8 cellular contexts compared by ENCODE assay signal in genomic region chr1:150161747-150162581, GRCh38. TPM values are rescaled to one million over a fixed set of nuclear protein-coding genes. Genes with fewer than 3 reads are reported as not detected.
DNase-seq lines count a peak whose midpoint lies in the region; ATAC-seq, FAIRE-seq and TF ChIP-seq lines count a peak whose summit lies in the region.

No MANE protein-coding gene starts in this region.

- peaks cover 0 to 1% of the 10 kb centered on the region in 2 donors for H3K27me3 Mint-ChIP-seq in CD8-positive, alpha-beta memory T cell

- DNase-seq in CD8-positive, alpha-beta memory T cell, result no peak
- DNase-seq in HT1080 (ENCODE audit: low read depth), result peak; percentile 34
- no peak for DNase-seq in GM12878 (ENCODE audit: low read depth, low spot score)
- DNase-seq in NCI-H524 treated with DMSO at 0.1 percent for 48 hours (lab: John Stamatoyannopoulos, UW), result no peak
- DNase-seq in KBM-7, result no peak

- ATAC-seq in GM12878 (peak; percentile 12), GM19328 (IDR thresholded peaks at IDR 0.05; ENCODE audit: unreplicated experiment) (no peak), HG03460 (IDR thresholded peaks at IDR 0.05; ENCODE audit: unreplicated experiment) (no peak)

- H3K4me2 ChIP-seq in GM12878 (ENCODE audit: control insufficient read depth, insufficient read depth), result peak overlapping the region; percentile 94

- TF ChIP-seq EP300 in GM12878 (IDR thresholded peaks at IDR 0.05; ENCODE audit: borderline replicate concordance in 1 of 2, control insufficient read depth in 1 of 2, low read depth in 2 of 2, low read length in 2 of 2), result no peak

- peaks cover 9% of the 10 kb centered on the region for H3K36me3 ChIP-seq in CD8-positive, alpha-beta memory T cell (ENCODE audit: insufficient read depth, low read length)
- H3K36me3 ChIP-seq in GM12878 (ENCODE audit: control insufficient read depth in 2 of 2, insufficient read depth in 2 of 2, low read length in 1 of 2), result peaks cover 2 to 16% of the 10 kb centered on the region in 2 experiments
- H3K36me3 ChIP-seq in mesodermal cell (ENCODE audit: control insufficient read depth, insufficient read depth, low read length), result peaks cover 39% of the 10 kb centered on the region

- H3K79me2 ChIP-seq in GM12878 (ENCODE audit: control insufficient read depth, insufficient read depth, low read length), result peaks cover 40% of the 10 kb centered on the region

- FAIRE-seq in GM12878 (lab: Jason Lieb, UNC), result no peak

- TF ChIP-seq RAD21 in GM12878 (IDR thresholded peaks at IDR 0.05; ENCODE audit: insufficient read depth, low read depth, low read length), result no peak

- H3K4me3 Mint-ChIP-seq in CD8-positive, alpha-beta memory T cell, result peak overlapping the region in 1 of 7 donors; percentile 0

- H4K20me1 ChIP-seq in GM12878 (ENCODE audit: control insufficient read depth, insufficient read depth), result no peaks in the 10 kb centered on the region

- BruUV-seq in GM12878 (replicated peaks; lab: Mats Ljungman, UMichigan), result no TSS peak

- 27% methylated on average over 8 of the region's 9 CpGs for WGBS in GM12878 (ENCODE audit: insufficient coverage, insufficient replicate concordance, low lambda C conversion rate, missing lambda C conversion rate)
- 78 to 80% methylated on average over 4 to 9 of the region's 9 CpGs for WGBS in mesodermal cell (ENCODE audit: insufficient coverage in 2 of 2), 2 experiments

- SMC1A ChIA-PET in GM12878 (lab: Charles Lee; ENCODE audit: uncharacterized antibody, unreplicated experiment), result interaction anchor here (0.9 to 15.5 kb wide), 16 partner anchors 11 to 313 kb away, joined by 3 to 338 read pairs (median 5); partner anchors contain the start of genes PLEKHO1 and VPS45

- TF ChIP-seq POLR2A in GM12878 (IDR thresholded peaks at IDR 0.05; ENCODE audit: low read depth, low read length), result 0 out of 2 replicates have a peak, but pooled peaks have one; percentile 29

- no peaks in the 10 kb centered on the region for H3K27me3 ChIP-seq in CD8-positive, alpha-beta memory T cell (ENCODE audit: insufficient read depth, low read length, poor library complexity, severe bottlenecking)
- H3K27me3 ChIP-seq in GM12878 (replicated peaks in 1 of 2; ENCODE audit: control insufficient read depth in 2 of 2, insufficient read depth in 2 of 2, low read length in 1 of 2), result no peaks in the 10 kb centered on the region

- peak overlapping the region in 5 of 8 donors; percentile 57 to 87 (median 64) for H3K27ac Mint-ChIP-seq in CD8-positive, alpha-beta memory T cell

- H3K36me3 Mint-ChIP-seq in CD8-positive, alpha-beta memory T cell, result peaks cover 6 to 32% (median 7%) of the 10 kb centered on the region in 3 donors

- RAD21 ChIA-PET in GM12878 (lab: Charles Lee; ENCODE audit: unreplicated experiment), result interaction anchor here (0.5 to 15.1 kb wide), 11 partner anchors 10 to 921 kb away, joined by 3 to 287 read pairs (median 5); partner anchors contain the start of gene PLEKHO1

- H3K9me3 ChIP-seq in CD8-positive, alpha-beta memory T cell (ENCODE audit: low read length), result no peaks in the 10 kb centered on the region
- H3K9me3 ChIP-seq in GM12878 (replicated peaks; ENCODE audit: control insufficient read depth, insufficient read depth, low read length), result no peaks in the 10 kb centered on the region
- no peaks in the 10 kb centered on the region for H3K9me3 ChIP-seq in mesodermal cell (ENCODE audit: control insufficient read depth, low read length)

- H3K9me3 Mint-ChIP-seq in CD8-positive, alpha-beta memory T cell, result no peaks in the 10 kb centered on the region

- CTCF ChIA-PET in CD8-positive, alpha-beta memory T cell (lab: Charles Lee), result interaction anchor here (1.1 to 14.9 kb wide), 10 partner anchors 10 to 200 kb away, joined by 3 to 150 read pairs (median 5); partner anchors contain the start of genes PLEKHO1 and VPS45
- CTCF ChIA-PET in GM12878 (lab: Yijun Ruan, JAX), result interaction anchor here (0.6 to 19.2 kb wide), 11 partner anchors 9 to 200 kb away, joined by 3 to 577 read pairs (median 6); partner anchors contain the start of genes PLEKHO1 and VPS45

- in situ Hi-C loops in GM12878 (cut with MboI) (no loop called here), KBM-7 (cut with MboI; ENCODE audit: low pct_unique_long_range_greater_than_20kb, low sequenced_read_pairs) (no loop called here)

- H2AFZ ChIP-seq in GM12878 (ENCODE audit: control insufficient read depth, low read depth, low read length), result no peak overlapping the region; the same call in 1 of the 2 replicates

- POLR2A ChIA-PET in CD8-positive, alpha-beta memory T cell (lab: Charles Lee), result interaction anchor here (0.5 to 1.3 kb wide), 6 partner anchors 9 to 166 kb away, joined by 3 to 6 read pairs (median 4); partner anchors contain the start of gene PLEKHO1
- POLR2A ChIA-PET in GM12878 (lab: Charles Lee), result interaction anchor here (0.8 to 8.9 kb wide), 13 partner anchors 11 to 318 kb away, joined by 3 to 120 read pairs (median 4); partner anchors contain the start of genes ANP32E, PLEKHO1 and VPS45

- intact Hi-C loops in GM12878 (cut with micrococcal nuclease; ENCODE audit: unreplicated experiment), result loop anchor here (2.0 kb wide), 1 partner anchor 95 kb away; the partner anchor contains the start of gene VPS45

- peaks cover 28 to 61% (median 45%) of the 10 kb centered on the region in 3 donors for H3K4me1 Mint-ChIP-seq in CD8-positive, alpha-beta memory T cell

- H3K4me3 ChIP-seq in CD8-positive, alpha-beta memory T cell (ENCODE audit: low read length), result no peak overlapping the region
- H3K4me3 ChIP-seq in GM12878 (peak overlapping the region; percentile 56), mesodermal cell (ENCODE audit: extremely low read depth, insufficient read depth, low read length, poor library complexity, severe bottlenecking) (peak overlapping the region; percentile 11)

- H3K4me1 ChIP-seq in CD8-positive, alpha-beta memory T cell (ENCODE audit: insufficient read depth, low read length), result peaks cover 42% of the 10 kb centered on the region
- H3K4me1 ChIP-seq in GM12878 (ENCODE audit: control insufficient read depth, insufficient read depth, low read length), result peaks cover 80% of the 10 kb centered on the region
- H3K4me1 ChIP-seq in mesodermal cell (ENCODE audit: control insufficient read depth, insufficient read depth, low read length, poor library complexity, severe bottlenecking), result peaks cover 41% of the 10 kb centered on the region

- peak; percentile 30 to 41 (median 33); a peak in 4 of 6 replicates for TF ChIP-seq CTCF in GM12878 (IDR thresholded peaks at IDR 0.05 in 2 of 3, conservative IDR thresholded peaks at IDR 0.05 in 1 of 3; ENCODE audit: control insufficient read depth in 2 of 3, extremely low read depth in 1 of 3, insufficient read depth in 1 of 3, low read depth in 3 of 3, low read length in 3 of 3)

- H3K27ac ChIP-seq in CD8-positive, alpha-beta memory T cell (ENCODE audit: low read depth, low read length), result peak overlapping the region; percentile 85
- peak overlapping the region; percentile 100 for H3K27ac ChIP-seq in GM12878 (ENCODE audit: control insufficient read depth, insufficient read depth)
- H3K27ac ChIP-seq in mesodermal cell (ENCODE audit: low read depth, low read length, severe bottlenecking), result peak overlapping the region; percentile 95

- H3K9ac ChIP-seq in GM12878 (ENCODE audit: control insufficient read depth, insufficient read depth, low read length), result peak overlapping the region; percentile 94

TF ChIP-seq in GM12878, 131 proteins besides CTCF, POLR2A, EP300 and RAD21 (continues in another document):
- peak; percentile 3 for TF ChIP-seq DPF2 (IDR thresholded peaks at IDR 0.05)
- no peak for TF ChIP-seq SREBF2 (IDR thresholded peaks at IDR 0.05; ENCODE audit: low read length)
- no peak; the same call in 1 of the 2 replicates for TF ChIP-seq POLR2AphosphoS2 (IDR thresholded peaks at IDR 0.05; ENCODE audit: low read depth, low read length)
- TF ChIP-seq JUND (IDR thresholded peaks at IDR 0.05; ENCODE audit: low read depth, low read length), result no peak
- TF ChIP-seq CBFB (IDR thresholded peaks at IDR 0.05; ENCODE audit: low read depth), result no peak
- peak; percentile 80 for TF ChIP-seq POLR2AphosphoS5 (IDR thresholded peaks at IDR 0.05; ENCODE audit: low read length)
- TF ChIP-seq, protein P1, sequence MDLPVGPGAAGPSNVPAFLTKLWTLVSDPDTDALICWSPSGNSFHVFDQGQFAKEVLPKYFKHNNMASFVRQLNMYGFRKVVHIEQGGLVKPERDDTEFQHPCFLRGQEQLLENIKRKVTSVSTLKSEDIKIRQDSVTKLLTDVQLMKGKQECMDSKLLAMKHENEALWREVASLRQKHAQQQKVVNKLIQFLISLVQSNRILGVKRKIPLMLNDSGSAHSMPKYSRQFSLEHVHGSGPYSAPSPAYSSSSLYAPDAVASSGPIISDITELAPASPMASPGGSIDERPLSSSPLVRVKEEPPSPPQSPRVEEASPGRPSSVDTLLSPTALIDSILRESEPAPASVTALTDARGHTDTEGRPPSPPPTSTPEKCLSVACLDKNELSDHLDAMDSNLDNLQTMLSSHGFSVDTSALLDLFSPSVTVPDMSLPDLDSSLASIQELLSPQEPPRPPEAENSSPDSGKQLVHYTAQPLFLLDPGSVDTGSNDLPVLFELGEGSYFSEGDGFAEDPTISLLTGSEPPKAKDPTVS (IDR thresholded peaks at IDR 0.05; ENCODE audit: low read depth, low read length), result no peak

RNA-seq across cellular contexts. Expression of gene PLEKHO1, which starts 12.2 kb away (rescaled TPM):
- total RNA-seq in CD8-positive, alpha-beta memory T cell, result 10 to 100 TPM; 44.9 to 47.2 TPM
- polyA plus RNA-seq in CD8-positive, alpha-beta memory T cell, result 47.3 TPM
- 45.1 and 50.1 TPM in 2 replicates for total RNA-seq in HT1080 (2014; rRNA removed; shearing (Covaris generic))
- polyA plus RNA-seq in HT1080 (2015; cell fraction: cytosol; rRNA removed), result 23.4 and 26.7 TPM in 2 replicates
- polyA plus RNA-seq in HT1080 (2015; cell fraction: nucleus; rRNA removed), result 26.2 and 28.5 TPM in 2 replicates
- 74.2 and 90.2 TPM in 2 replicates for total RNA-seq in GM12878 (2013; cell fraction: nucleolus; rRNA removed)
- total RNA-seq in GM12878 (2014; rRNA removed) (183 and 184 TPM in 2 replicates), GM12878 (2014; rRNA removed; fragmentation: Illumina TruSeq; extraction: Trizol) (87.7 and 91.4 TPM in 2 replicates), GM12878 (2021) (134 and 146 TPM in 2 replicates)
- polyA plus RNA-seq in GM12878 (2011; ENCODE audit: low read depth), result 48.7 TPM
- polyA plus RNA-seq in GM12878 (2011; rRNA removed) (56.6 and 73.8 TPM in 2 replicates), GM12878 (2014; fragmentation: Illumina TruSeq; extraction: Trizol) (108 and 113 TPM in 2 replicates), GM12878 (2014; fragmentation: Nextera tagmentation; extraction: Ambion mirVana) (10 to 100 TPM in 1 of 2 experiments, 1 to 10 TPM in 1; 5.3 to 12.9 TPM), GM12878 (2014; rRNA removed) (143 and 184 TPM in 2 replicates), GM12878 (2016; fragmentation: Nextera tagmentation; extraction: Ambion mirVana) (10 to 100 TPM; 36.9 to 86.3 TPM)
- 66.4 and 101 TPM in 2 replicates for polyA plus RNA-seq in GM12878 (2011; cell fraction: cytosol; rRNA removed)
- 85.4 and 100 TPM in 2 replicates for polyA plus RNA-seq in GM12878 (2011; cell fraction: nucleus; rRNA removed)
- 65.1 and 81.8 TPM in 2 replicates for polyA plus RNA-seq in GM12878 (2012)
- 32.6 and 50.0 TPM in 2 replicates for polyA minus RNA-seq in GM12878 (2011; rRNA and poly(A)+ RNA removed)
- polyA minus RNA-seq in GM12878 (2011; cell fraction: cytosol; rRNA and poly(A)+ RNA removed), result 24.1 and 25.9 TPM in 2 replicates
- polyA minus RNA-seq in GM12878 (2011; cell fraction: nucleus; rRNA and poly(A)+ RNA removed), result 14.5 and 24.8 TPM in 2 replicates
- polyA plus RNA-seq in mesodermal cell (2013, experiment 1 of 2), result 73.5 TPM
- 65.1 TPM for polyA plus RNA-seq in mesodermal cell (2013, experiment 2 of 2)
